Comparison of ENCODE assay signal across 8 cellular contexts in genomic region chr2:25362564-25363145, GRCh38. TPM values are rescaled to one million over a fixed set of nuclear protein-coding genes. Genes with fewer than 3 reads are reported as not detected.
DNase-seq lines count a peak whose midpoint lies in the region; ATAC-seq and TF ChIP-seq lines count a peak whose summit lies in the region.

No MANE protein-coding gene starts in this region.

- H3K4me3 Mint-ChIP-seq in activated CD8-positive, alpha-beta memory T cell treated with anti-CD3 and anti-CD28 coated beads, Interleukin-2, amount 10 ng/mL, durations not matched to agents 7 days and 5 days: peak overlapping the region; percentile 83

- H3K79me2 ChIP-seq in MM.1S (ENCODE audit: low read length) (no peaks in the 10 kb centered on the region), fibroblast of lung (ENCODE audit: control insufficient read depth, insufficient read depth, low read length) (no peaks in the 10 kb centered on the region)

- H3K4me3 ChIP-seq in GM12864 (ENCODE audit: low read depth, low read length) (peak overlapping the region; percentile 53), MM.1S (ENCODE audit: low read length) (peak overlapping the region; percentile 67), fibroblast of lung (replicated peaks in 1 of 4; ENCODE audit: control extremely low read depth in 1 of 4, insufficient read depth in 1 of 4, low read depth in 3 of 4, low read length in 4 of 4) (peak overlapping the region; percentile 27 to 66 (median 48)), prostate gland (peak overlapping the region; percentile 24 to 26)

- peaks cover 5% of the 10 kb centered on the region for H3F3A ChIP-seq in MM.1S (ENCODE audit: insufficient read depth, low read length)

- CTCF ChIA-PET in activated CD8-positive, alpha-beta memory T cell treated with anti-CD3 and anti-CD28 coated beads, Interleukin-2, amount 10 ng/mL, durations not matched to agents 7 days and 5 days (lab: Charles Lee): interaction anchor here (0.6 to 3.8 kb wide), 49 partner anchors 9 to 302 kb away, joined by 3 to 109 read pairs (median 4); partner anchors contain the start of gene DNMT3A

- peaks cover 15% of the 10 kb centered on the region for H3K4me1 Mint-ChIP-seq in activated CD8-positive, alpha-beta memory T cell treated with anti-CD3 and anti-CD28 coated beads, Interleukin-2, amount 10 ng/mL, durations not matched to agents 7 days and 5 days

- H3K4me1 ChIP-seq in MM.1S (ENCODE audit: low read length): no peaks in the 10 kb centered on the region
- H3K4me1 ChIP-seq in fibroblast of lung (ENCODE audit: control insufficient read depth, extremely low read depth, insufficient read depth, low read length): peaks cover 5% of the 10 kb centered on the region
- no peaks in the 10 kb centered on the region for H3K4me1 ChIP-seq in prostate gland (replicated peaks)

- H3K27me3 ChIP-seq in MM.1S (replicated peaks; ENCODE audit: insufficient read depth, low read length) (no peaks in the 10 kb centered on the region), fibroblast of lung (ENCODE audit: control insufficient read depth, insufficient read depth, low read length) (no peaks in the 10 kb centered on the region), prostate gland (replicated peaks; ENCODE audit: insufficient read depth) (no peaks in the 10 kb centered on the region)

- no peaks in the 10 kb centered on the region for H3K36me3 Mint-ChIP-seq in activated CD8-positive, alpha-beta memory T cell treated with anti-CD3 and anti-CD28 coated beads, Interleukin-2, amount 10 ng/mL, durations not matched to agents 7 days and 5 days

- no peaks in the 10 kb centered on the region for H3K9me2 ChIP-seq in MM.1S (replicated peaks; ENCODE audit: insufficient read depth, low read length)

- intact Hi-C loops in prostate gland (cut with DNase I): loop anchor here (5.0 kb wide), 1 partner anchor 160 kb away; no protein-coding TSS in a partner anchor

- H3K27ac Mint-ChIP-seq in activated CD8-positive, alpha-beta memory T cell treated with anti-CD3 and anti-CD28 coated beads, Interleukin-2, amount 10 ng/mL, durations not matched to agents 7 days and 5 days: peak overlapping the region; percentile 93

- 40% methylated on average over 19 of the region's 19 CpGs for WGBS in prostate gland

- H3K9me3 ChIP-seq in MM.1S (replicated peaks; ENCODE audit: insufficient read depth, low read length) (no peaks in the 10 kb centered on the region), fibroblast of lung (ENCODE audit: control insufficient read depth, insufficient read depth, low read depth, low read length) (no peaks in the 10 kb centered on the region), prostate gland (no peaks in the 10 kb centered on the region)

- H3K27ac ChIP-seq in MM.1S (ENCODE audit: low read length) (peak overlapping the region; percentile 55; the same call in 1 of the 2 replicates), fibroblast of lung (ENCODE audit: insufficient read depth, low read length) (no peak overlapping the region), prostate gland (peak overlapping the region; percentile 4 to 49)

- H3K9me3 Mint-ChIP-seq in activated CD8-positive, alpha-beta memory T cell treated with anti-CD3 and anti-CD28 coated beads, Interleukin-2, amount 10 ng/mL, durations not matched to agents 7 days and 5 days (ENCODE audit: low read depth): no peaks in the 10 kb centered on the region

- H3K4me2 ChIP-seq in MM.1S (ENCODE audit: low read depth, low read length): peak overlapping the region; percentile 81
- H3K4me2 ChIP-seq in fibroblast of lung (ENCODE audit: extremely low read depth, insufficient read depth, low read length): peak overlapping the region; percentile 93

- ATAC-seq in GM21786 (IDR thresholded peaks at IDR 0.05; ENCODE audit: unreplicated experiment): peak; percentile 76
- peak; percentile 56 for ATAC-seq in activated CD8-positive, alpha-beta memory T cell treated with anti-CD3 and anti-CD28 coated beads, Interleukin-2, amount 10 ng/mL, durations not matched to agents 7 days and 5 days

- no peaks in the 10 kb centered on the region for H4K20me1 ChIP-seq in MM.1S (ENCODE audit: insufficient read depth, low read length)
- H4K20me1 ChIP-seq in fibroblast of lung (ENCODE audit: control insufficient read depth, extremely low read depth, insufficient read depth, low read length): no peaks in the 10 kb centered on the region

- peak; percentile 74 for DNase-seq in GM12864 (ENCODE audit: low read depth)
- DNase-seq in MM.1S: peak; percentile 47
- DNase-seq in activated CD8-positive, alpha-beta memory T cell treated with anti-CD3 and anti-CD28 coated beads, Interleukin-2, amount 10 ng/mL, durations not matched to agents 7 days and 5 days: peak; percentile 77
- DNase-seq in fibroblast of lung (ENCODE audit: low read depth in 2 of 2): no peak
- no peak for DNase-seq in prostate gland (ENCODE audit: low spot score)
- no peak for DNase-seq in AG08395 (ENCODE audit: low spot score)
- DNase-seq in kidney glomerular epithelial cell (lab: John Stamatoyannopoulos, UW): no peak

- H3K9ac ChIP-seq in MM.1S (ENCODE audit: low read length) (peak overlapping the region; percentile 32), fibroblast of lung (ENCODE audit: insufficient read depth, low read length) (no peak overlapping the region)

- no peaks in the 10 kb centered on the region for H3K36me3 ChIP-seq in MM.1S (replicated peaks; ENCODE audit: insufficient read depth, low read length)
- no peaks in the 10 kb centered on the region for H3K36me3 ChIP-seq in fibroblast of lung (ENCODE audit: control insufficient read depth, insufficient read depth, low read length)
- no peaks in the 10 kb centered on the region for H3K36me3 ChIP-seq in prostate gland

- no peaks in the 10 kb centered on the region for H3K27me3 Mint-ChIP-seq in activated CD8-positive, alpha-beta memory T cell treated with anti-CD3 and anti-CD28 coated beads, Interleukin-2, amount 10 ng/mL, durations not matched to agents 7 days and 5 days

- TF ChIP-seq POLR2A in prostate gland (IDR thresholded peaks at IDR 0.05): no peak

- TF ChIP-seq CTCF in GM12864 (IDR thresholded peaks at IDR 0.05; ENCODE audit: low read depth, low read length, missing control alignments) (no peak), MM.1S (IDR thresholded peaks at IDR 0.05; ENCODE audit: low read length) (no peak), fibroblast of lung (conservative IDR thresholded peaks at IDR 0.05 in 1 of 2, IDR thresholded peaks at IDR 0.05 in 1 of 2; ENCODE audit: low read depth in 1 of 2, low read length in 2 of 2) (no peak), prostate gland (IDR thresholded peaks at IDR 0.05) (no peak)

- H2AFZ ChIP-seq in MM.1S (ENCODE audit: low read length): peak overlapping the region; percentile 90
- peak overlapping the region; percentile 69 for H2AFZ ChIP-seq in fibroblast of lung (ENCODE audit: low read length)

RNA-seq across cellular contexts. Expression of gene DNMT3A, which starts 20.9 kb away (rescaled TPM):
- 10 to 100 TPM; 59.9 to 70.1 TPM for total RNA-seq in activated CD8-positive, alpha-beta memory T cell treated with anti-CD3 and anti-CD28 coated beads, Interleukin-2, amount 10 ng/mL, durations not matched to agents 7 days and 5 days
- total RNA-seq in fibroblast of lung (16.9 and 19.7 TPM in 2 replicates), prostate gland (10 to 100 TPM in 1 of 2 donors, 1 to 10 TPM in 1; 8.7 to 28.2 TPM)
- polyA plus RNA-seq in fibroblast of lung: 3.6 and 3.7 TPM in 2 replicates
- 6.9 and 8.6 TPM in 2 replicates for polyA plus RNA-seq in fibroblast of lung (2012)
- 6.6 and 44.1 TPM in 2 replicates for polyA minus RNA-seq in fibroblast of lung (ENCODE audit: low replicate concordance)

Comparison
In these comparisons a context has a peak if more than half of its experiments do, and no peak if none do; other contexts are left out.
1. DNase-seq: peak in GM12864 (single experiment), MM.1S (single experiment) and activated CD8-positive, alpha-beta memory T cell treated with anti-CD3 and anti-CD28 coated beads, Interleukin-2, amount 10 ng/mL, durations not matched to agents 7 days and 5 days (single experiment); none in fibroblast of lung (0 of 2), prostate gland (single experiment), AG08395 (single experiment) and kidney glomerular epithelial cell (single experiment).
2. Peak in every context shown above with its lines, with median percentiles within 50 percentile points of each other: H3K4me3 ChIP-seq.